ENCODE assay signal across 8 cellular contexts in the genomic region with DNA sequence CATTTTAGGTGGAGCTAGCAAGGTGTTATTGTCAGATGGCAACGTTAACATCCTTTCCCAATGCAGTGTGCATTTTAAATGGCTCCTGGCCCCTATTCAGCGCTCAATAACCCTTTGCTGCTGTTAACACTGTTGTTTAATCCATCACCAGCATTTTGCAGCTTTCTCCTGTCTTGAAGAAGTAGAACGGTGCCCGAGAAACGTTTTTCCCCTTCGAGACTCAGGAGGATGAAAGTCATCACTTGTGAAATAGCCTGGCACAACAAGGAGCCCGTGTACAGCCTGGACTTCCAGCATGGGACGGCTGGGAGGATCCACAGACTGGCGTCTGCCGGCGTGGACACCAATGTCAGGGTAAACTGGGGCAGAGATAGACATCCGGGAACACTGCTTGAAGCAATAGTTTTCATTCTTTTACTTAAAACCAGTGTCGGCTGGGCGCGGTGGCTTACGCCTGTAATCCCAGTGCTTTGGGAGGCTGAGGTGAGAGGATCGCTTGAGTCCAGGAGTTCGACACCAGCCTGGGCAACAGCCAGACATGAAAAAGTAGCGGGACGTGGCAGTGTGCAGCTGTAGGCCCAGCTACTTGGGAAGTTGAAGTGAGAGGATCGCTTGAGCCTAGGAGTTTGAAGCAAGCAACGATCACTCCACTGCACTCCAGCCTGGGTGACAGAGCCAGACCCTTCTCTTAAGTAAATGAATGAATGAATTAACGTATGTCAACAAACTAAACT. TPM values are rescaled to one million over a fixed set of nuclear protein-coding genes. Genes with fewer than 3 reads are reported as not detected.
DNase-seq lines count a peak whose midpoint lies in the region; ATAC-seq and TF ChIP-seq lines count a peak whose summit lies in the region.

No MANE protein-coding gene starts in this region.

- H3K27ac Mint-ChIP-seq in central memory CD8-positive, alpha-beta T cell (ENCODE audit: low read depth), result no peak overlapping the region

- POLR2A ChIA-PET in IMR-90 (lab: Charles Lee; ENCODE audit: unreplicated experiment), result no interaction called here

- H3K18ac ChIP-seq in IMR-90 (ENCODE audit: low read depth, low read length), result no peak overlapping the region

- DNase-seq in DND-41 (no peak), IMR-90 (peak; percentile 11), GF-D8 (lab: John Stamatoyannopoulos, UW) (no peak), NCI-H748 treated with DMSO at 0.1 percent for 48 hours (lab: John Stamatoyannopoulos, UW) (no peak)
- no peak for DNase-seq in central memory CD8-positive, alpha-beta T cell (ENCODE audit: low spot score in 2 of 2)
- DNase-seq in activated CD4-positive, alpha-beta T cell treated with anti-CD3 and anti-CD28 coated beads, Interleukin-2, amount 50 U/mL, for 1 hour, result no peak

- dilution Hi-C loops in IMR-90 (cut with HindIII; ENCODE audit: low sequenced_read_pairs, unreplicated experiment), result no loop called here

- H2BK20ac ChIP-seq in IMR-90 (ENCODE audit: low read depth, low read length), result no peak overlapping the region

- no peak overlapping the region for H2BK15ac ChIP-seq in IMR-90 (ENCODE audit: low read depth, low read length)

- in situ Hi-C loops in IMR-90 (cut with MboI; ENCODE audit: low sequenced_read_pairs), result no loop called here

- H2BK5ac ChIP-seq in IMR-90 (ENCODE audit: low read depth, low read length, poor library complexity, severe bottlenecking), result no peak overlapping the region

- no peak for TF ChIP-seq RAD21 in IMR-90 (IDR thresholded peaks at IDR 0.05; ENCODE audit: low read length)

- TF ChIP-seq POLR2A in IMR-90 (IDR thresholded peaks at IDR 0.05; ENCODE audit: low read depth, low read length), result no peak

- H4K91ac ChIP-seq in IMR-90 (ENCODE audit: insufficient read depth, low read depth, low read length), result no peak overlapping the region

- peak overlapping the region; percentile 3 for H2AK9ac ChIP-seq in IMR-90 (replicated peaks; ENCODE audit: low read depth, low read length, poor library complexity)

- peaks cover 3 to 19% of the 10 kb centered on the region in 2 experiments; a peak in 2 of 4 replicates for H3K79me1 ChIP-seq in IMR-90 (ENCODE audit: low read depth in 1 of 2, low read length in 2 of 2)

- H3K36me3 ChIP-seq in DND-41 (ENCODE audit: insufficient read depth, low read length) (peaks cover 49% of the 10 kb centered on the region), IMR-90 (ENCODE audit: control insufficient read depth, insufficient read depth, low read length) (no peaks in the 10 kb centered on the region; the same call in 1 of the 2 replicates), muscle layer of duodenum (ENCODE audit: control insufficient read depth in 1 of 2, insufficient read depth in 2 of 2, low read length in 2 of 2) (no peaks in the 10 kb centered on the region)

- peak overlapping the region; percentile 78 for H3K9ac ChIP-seq in DND-41 (ENCODE audit: low read depth, low read length)
- peak overlapping the region; percentile 53 for H3K9ac ChIP-seq in IMR-90 (ENCODE audit: low read depth, low read length)

- H3K27ac ChIP-seq in DND-41 (ENCODE audit: low read length) (peak overlapping the region; percentile 79), IMR-90 (ENCODE audit: insufficient read depth, low read length) (no peak overlapping the region; the same call in 1 of the 2 replicates), muscle layer of duodenum (ENCODE audit: low read length) (no peak overlapping the region)

- peak overlapping the region; percentile 69 for H3K4me3 Mint-ChIP-seq in central memory CD8-positive, alpha-beta T cell

- H4K20me1 ChIP-seq in DND-41 (ENCODE audit: insufficient read depth, low read length) (peaks cover 5% of the 10 kb centered on the region; the same call in 1 of the 2 replicates), IMR-90 (ENCODE audit: insufficient read depth, low read length) (no peaks in the 10 kb centered on the region)

- peaks cover 38% of the 10 kb centered on the region for H3K79me2 ChIP-seq in DND-41 (ENCODE audit: insufficient read depth, low read length)

- H3K4me2 ChIP-seq in DND-41 (ENCODE audit: insufficient read depth, low read length), result peak overlapping the region; percentile 84
- peak overlapping the region; percentile 99 for H3K4me2 ChIP-seq in IMR-90 (ENCODE audit: low read depth, low read length)

- H3K9me1 ChIP-seq in IMR-90 (ENCODE audit: insufficient read depth, low read length), result no peaks in the 10 kb centered on the region; the same call in 1 of the 2 replicates

- H4K5ac ChIP-seq in IMR-90 (ENCODE audit: low read depth, low read length), result peak overlapping the region; percentile 16; the same call in 1 of the 2 replicates

- H2AK5ac ChIP-seq in IMR-90 (ENCODE audit: low read depth, low read length), result peak overlapping the region; percentile 10; the same call in 1 of the 2 replicates

- H4K8ac ChIP-seq in IMR-90 (ENCODE audit: low read depth in 2 of 2, low read length in 2 of 2), result no peak overlapping the region; a peak in 1 of 4 replicates

- H3K9me3 ChIP-seq in DND-41 (ENCODE audit: insufficient read depth, low read length, severe bottlenecking), result peaks cover under 1% of the 10 kb centered on the region
- no peaks in the 10 kb centered on the region for H3K9me3 ChIP-seq in IMR-90 (ENCODE audit: control insufficient read depth, insufficient read depth, low read length)
- H3K9me3 ChIP-seq in muscle layer of duodenum (ENCODE audit: control insufficient read depth in 1 of 2, low read length in 2 of 2), result no peaks in the 10 kb centered on the region

- H3K27me3 Mint-ChIP-seq in central memory CD8-positive, alpha-beta T cell, result no peaks in the 10 kb centered on the region

- ATAC-seq in DND-41 (ENCODE audit: insufficient read depth, low read depth) (peak; percentile 14; the same call in 2 of the 3 replicates), IMR-90 (ENCODE audit: low read depth) (no peak), HG03175 (IDR thresholded peaks at IDR 0.05; ENCODE audit: unreplicated experiment) (no peak)
- peak; percentile 37 for ATAC-seq in central memory CD8-positive, alpha-beta T cell (replicated peaks; ENCODE audit: extremely low read depth, poor library complexity, severe bottlenecking)

- no peak for TF ChIP-seq CTCF in DND-41 (IDR thresholded peaks at IDR 0.05; ENCODE audit: borderline replicate concordance, extremely low read depth, low read length, poor library complexity, severe bottlenecking)
- TF ChIP-seq CTCF in IMR-90 (conservative IDR thresholded peaks at IDR 0.05; ENCODE audit: low read depth, low read length), result no peak

- intact Hi-C loops in IMR-90 (cut with micrococcal nuclease), result no loop called here

- H2BK120ac ChIP-seq in IMR-90 (ENCODE audit: low read depth, low read length), result no peak overlapping the region

- peak overlapping the region; percentile 94 for H3K23ac ChIP-seq in IMR-90 (ENCODE audit: low read depth, low read length)

- 0 out of 2 replicates have a peak overlapping the region, but pooled peaks have one; percentile 6 for H3K14ac ChIP-seq in IMR-90 (replicated peaks; ENCODE audit: low read depth, low read length)

- CTCF ChIA-PET in IMR-90 (lab: Yijun Ruan, JAX), result interaction anchor here (0.6 kb wide), 1 partner anchor 1140 kb away, joined by 3 read pairs; no protein-coding TSS in a partner anchor

- H3K4me3 ChIP-seq in DND-41 (ENCODE audit: low read depth in 1 of 2, low read length in 2 of 2) (peak overlapping the region; percentile 89 to 96), IMR-90 (ENCODE audit: insufficient read depth, low read depth, low read length) (peak overlapping the region; percentile 77), muscle layer of duodenum (ENCODE audit: low read depth in 1 of 2, low read length in 2 of 2) (peak overlapping the region; percentile 62 to 69)

- 0 out of 2 replicates have a peak overlapping the region, but pooled peaks have one; percentile 16 for H3K56ac ChIP-seq in IMR-90 (ENCODE audit: extremely low read depth, insufficient read depth, low read length)

- H3K4me1 Mint-ChIP-seq in central memory CD8-positive, alpha-beta T cell, result no peaks in the 10 kb centered on the region

- H3K4ac ChIP-seq in IMR-90 (ENCODE audit: low read depth, low read length), result peak overlapping the region; percentile 15; the same call in 1 of the 2 replicates

- H2AFZ ChIP-seq in DND-41 (ENCODE audit: low read depth, low read length), result peak overlapping the region; percentile 82
- peak overlapping the region; percentile 66 for H2AFZ ChIP-seq in IMR-90 (replicated peaks; ENCODE audit: low read length, poor library complexity)

- 70% methylated on average over 7 of the region's 23 CpGs; no CpG with 5 or more reads in 1 of the 2 experiments for WGBS in IMR-90 (ENCODE audit: extremely low coverage in 2 of 2, insufficient read length in 1 of 2), 2 experiments

- H3K27me3 ChIP-seq in DND-41 (ENCODE audit: insufficient read depth, low read length, poor library complexity), result no peaks in the 10 kb centered on the region
- no peaks in the 10 kb centered on the region for H3K27me3 ChIP-seq in IMR-90 (ENCODE audit: control insufficient read depth, insufficient read depth, low read length)
- H3K27me3 ChIP-seq in muscle layer of duodenum (ENCODE audit: low read depth, low read length), result no peaks in the 10 kb centered on the region

- H3K4me1 ChIP-seq in DND-41 (ENCODE audit: insufficient read depth, low read length), result peaks cover 38% of the 10 kb centered on the region
- peaks cover 4% of the 10 kb centered on the region; the same call in 1 of the 2 replicates for H3K4me1 ChIP-seq in IMR-90 (ENCODE audit: control insufficient read depth, insufficient read depth, low read length)
- peaks cover 0 to 4% of the 10 kb centered on the region in 2 donors for H3K4me1 ChIP-seq in muscle layer of duodenum (ENCODE audit: control insufficient read depth in 1 of 2, insufficient read depth in 2 of 2, low read length in 2 of 2)

- BruUV-seq in IMR-90 (replicated peaks; lab: Mats Ljungman, UMichigan), result no TSS peak

- H3K9me3 Mint-ChIP-seq in central memory CD8-positive, alpha-beta T cell, result no peaks in the 10 kb centered on the region

- peaks cover 7% of the 10 kb centered on the region for H3K36me3 Mint-ChIP-seq in central memory CD8-positive, alpha-beta T cell (ENCODE audit: insufficient read depth)

TF ChIP-seq in IMR-90, 13 proteins besides CTCF, POLR2A, EP300 and RAD21:
- no peak for TF ChIP-seq MAFK (IDR thresholded peaks at IDR 0.05; ENCODE audit: low read depth, low read length)
- TF ChIP-seq CEBPB (IDR thresholded peaks at IDR 0.05; ENCODE audit: low read depth, low read length), result no peak

RNA-seq across cellular contexts. Expression of a gene that starts 0.9 kb away (rescaled TPM):
- total RNA-seq in IMR-90 (2012; rRNA removed), result 4.5 and 4.7 TPM in 2 replicates
- polyA plus RNA-seq in IMR-90 (2012; rRNA removed), result 6.3 and 6.4 TPM in 2 replicates
- polyA plus RNA-seq in IMR-90 (2012; cell fraction: cytosol; rRNA removed), result 2.1 and 2.9 TPM in 2 replicates
- polyA plus RNA-seq in IMR-90 (2012; cell fraction: nucleus; rRNA removed; ENCODE audit: low replicate concordance), result 2.1 and 4.5 TPM in 2 replicates

Comparison
In these comparisons a context has a peak if more than half of its experiments do, and no peak if none do; other contexts are left out.
1. ATAC-seq: peak in DND-41 (single experiment) and central memory CD8-positive, alpha-beta T cell (single experiment); none in IMR-90 (single experiment) and HG03175 (single experiment).
2. Peak in every context shown above with its lines, with median percentiles within 50 percentile points of each other: H3K4me3 ChIP-seq.